ENCODE assay signal across 19 cellular contexts in the genomic region with DNA sequence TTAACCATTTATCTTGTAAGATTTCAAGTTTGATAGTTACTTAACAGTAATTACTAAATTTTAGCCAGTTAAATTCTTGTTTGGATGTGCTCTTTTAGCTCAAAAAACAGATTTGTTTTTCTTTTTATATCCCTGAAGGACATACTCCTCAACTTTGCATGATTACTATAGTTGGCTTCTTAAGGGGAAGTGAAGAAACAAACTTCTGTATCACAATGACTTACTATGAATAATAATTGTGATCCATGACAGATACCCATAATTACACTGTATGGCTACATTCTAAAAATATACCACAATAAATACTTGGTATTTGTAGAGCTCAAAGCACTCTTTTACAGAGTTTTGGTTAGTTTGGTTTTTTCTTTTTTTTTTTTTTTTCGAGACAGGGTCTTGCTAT. TPM values are rescaled to one million over a fixed set of nuclear protein-coding genes. Genes with fewer than 3 reads are reported as not detected.
DNase-seq lines count a peak whose midpoint lies in the region; ATAC-seq and TF ChIP-seq lines count a peak whose summit lies in the region.
"Had no signal": no experiment of that assay in that cellular context is flagged by ENCODE, and none has a peak within 500 bp of the region (broad histone marks: within the 10 kb centered on the region; RNA-seq: fewer than 3 reads in every experiment).

No MANE protein-coding gene starts in this region.

- 65 to 95% (median 81%) methylated on average over 1 of the region's 1 CpG for WGBS in stomach, 5 donors

- peak overlapping the region; percentile 20; the same call in 1 of the 2 replicates for H3K4me2 ChIP-seq in OCI-LY7 (ENCODE audit: low read length)

- H3K4me3 ChIP-seq in OCI-LY7 (ENCODE audit: low read depth, low read length, poor library complexity, severe bottlenecking) (no peak overlapping the region), stomach (no peak overlapping the region)
- H3K4me3 ChIP-seq: gastrocnemius medialis, GM23248 had no signal

- no peak for TF ChIP-seq EP300 in stomach (IDR thresholded peaks at IDR 0.05)

- no peaks in the 10 kb centered on the region for H3K4me1 Mint-ChIP-seq in activated naive CD8-positive, alpha-beta T cell (ENCODE audit: low read depth)
- H3K4me1 Mint-ChIP-seq in activated naive CD8-positive, alpha-beta T cell treated with anti-CD3 and anti-CD28 coated beads for 36 hours: peaks cover 3% of the 10 kb centered on the region
- H3K4me1 Mint-ChIP-seq: activated CD8-positive, alpha-beta memory T cell treated with anti-CD3 and anti-CD28 coated beads, Interleukin-2, amount 10 ng/mL, durations not matched to agents 7 days and 5 days; immature natural killer cell had no signal

- H3K36me3 Mint-ChIP-seq in activated naive CD8-positive, alpha-beta T cell: peaks cover 7% of the 10 kb centered on the region
- H3K36me3 Mint-ChIP-seq in activated naive CD8-positive, alpha-beta T cell treated with anti-CD3 and anti-CD28 coated beads for 36 hours: peaks cover 16% of the 10 kb centered on the region

- H3K79me2 ChIP-seq in OCI-LY7 (ENCODE audit: insufficient read depth, low read depth, low read length): no peaks in the 10 kb centered on the region
- H3K79me2 ChIP-seq: parathyroid adenoma had no signal

- no peaks in the 10 kb centered on the region for H3K27me3 Mint-ChIP-seq in activated naive CD8-positive, alpha-beta T cell
- no peaks in the 10 kb centered on the region for H3K27me3 Mint-ChIP-seq in activated naive CD8-positive, alpha-beta T cell treated with anti-CD3 and anti-CD28 coated beads for 36 hours
- H3K27me3 Mint-ChIP-seq: activated CD8-positive, alpha-beta memory T cell treated with anti-CD3 and anti-CD28 coated beads, Interleukin-2, amount 10 ng/mL, durations not matched to agents 7 days and 5 days had no signal

- peak overlapping the region; percentile 6 for H3K27ac Mint-ChIP-seq in activated naive CD8-positive, alpha-beta T cell
- H3K27ac Mint-ChIP-seq in activated naive CD8-positive, alpha-beta T cell treated with anti-CD3 and anti-CD28 coated beads for 36 hours: no peak overlapping the region
- H3K27ac Mint-ChIP-seq: activated CD8-positive, alpha-beta memory T cell treated with anti-CD3 and anti-CD28 coated beads, Interleukin-2, amount 10 ng/mL, durations not matched to agents 7 days and 5 days; activated naive CD4-positive, alpha-beta T cell treated with anti-CD3 and anti-CD28 coated beads for 36 hours had no signal

- POLR2A ChIA-PET in OCI-LY7 (lab: Charles Lee): interaction anchor here (0.7 to 1.3 kb wide), 8 partner anchors 8 to 354 kb away, joined by 3 to 9 read pairs (median 3); no protein-coding TSS in a partner anchor

- TF ChIP-seq CTCF in OCI-LY7 (conservative IDR thresholded peaks at IDR 0.05; ENCODE audit: low read length) (no peak), stomach (IDR thresholded peaks at IDR 0.05) (no peak)

- CTCF ChIA-PET in OCI-LY7 (lab: Charles Lee; ENCODE audit: unreplicated experiment): no interaction called here

- peak; percentile 57 for ATAC-seq in HG02840 (IDR thresholded peaks at IDR 0.05; ENCODE audit: low FRiP score, unreplicated experiment)
- ATAC-seq: activated CD8-positive, alpha-beta memory T cell treated with anti-CD3 and anti-CD28 coated beads, Interleukin-2, amount 10 ng/mL, durations not matched to agents 7 days and 5 days; gastrocnemius medialis had no signal

- no TSS peak for BruUV-seq in OCI-LY7 (replicated peaks; lab: Mats Ljungman, UMichigan)

- H3K9me3 ChIP-seq in OCI-LY7 (ENCODE audit: low read length): no peaks in the 10 kb centered on the region
- H3K9me3 ChIP-seq in stomach: no peaks in the 10 kb centered on the region
- H3K9me3 ChIP-seq: gastrocnemius medialis had no signal

- intact Hi-C loops in OCI-LY7 (cut with micrococcal nuclease; ENCODE audit: unreplicated experiment): no loop called here
- intact Hi-C loops in stomach (cut with DNase I; ENCODE audit: low total_unique reads): no loop called here

- no peak overlapping the region for H3K4me3 Mint-ChIP-seq in activated naive CD8-positive, alpha-beta T cell
- H3K4me3 Mint-ChIP-seq in activated naive CD8-positive, alpha-beta T cell treated with anti-CD3 and anti-CD28 coated beads for 36 hours: no peak overlapping the region
- H3K4me3 Mint-ChIP-seq: activated CD8-positive, alpha-beta memory T cell treated with anti-CD3 and anti-CD28 coated beads, Interleukin-2, amount 10 ng/mL, durations not matched to agents 7 days and 5 days; activated naive CD4-positive, alpha-beta T cell treated with anti-CD3 and anti-CD28 coated beads for 36 hours; immature natural killer cell had no signal

- H3K9me3 Mint-ChIP-seq in activated naive CD8-positive, alpha-beta T cell (ENCODE audit: low read depth): no peaks in the 10 kb centered on the region
- H3K9me3 Mint-ChIP-seq in activated naive CD8-positive, alpha-beta T cell treated with anti-CD3 and anti-CD28 coated beads for 36 hours: no peaks in the 10 kb centered on the region
- H3K9me3 Mint-ChIP-seq: activated naive CD4-positive, alpha-beta T cell treated with anti-CD3 and anti-CD28 coated beads for 36 hours; immature natural killer cell had no signal

- H3K36me3 ChIP-seq in OCI-LY7 (ENCODE audit: insufficient read depth, low read length): peaks cover 91% of the 10 kb centered on the region
- peaks cover 29 to 67% (median 62%) of the 10 kb centered on the region in 4 donors for H3K36me3 ChIP-seq in stomach

- H3K9me2 ChIP-seq in OCI-LY7 (ENCODE audit: insufficient read depth, low read length): no peaks in the 10 kb centered on the region

- H4K20me1 ChIP-seq in OCI-LY7 (ENCODE audit: insufficient read depth, low read length): no peaks in the 10 kb centered on the region

- no peak for DNase-seq in activated naive CD8-positive, alpha-beta T cell treated with anti-CD3 and anti-CD28 coated beads for 36 hours
- DNase-seq in OCI-LY7 (ENCODE audit: low spot score) (no peak), stomach (no peak), dermis blood vessel endothelial cell (no peak), GDM1 (lab: John Stamatoyannopoulos, UW) (no peak), DMS53 treated with DMSO at 0.1 percent for 48 hours (lab: John Stamatoyannopoulos, UW; ENCODE audit: unreplicated experiment) (no peak)
- DNase-seq: ACHN; activated CD8-positive, alpha-beta memory T cell treated with anti-CD3 and anti-CD28 coated beads, Interleukin-2, amount 10 ng/mL, durations not matched to agents 7 days and 5 days; activated naive CD4-positive, alpha-beta T cell treated with anti-CD3 and anti-CD28 coated beads for 36 hours; Calu3; gastrocnemius medialis; GM23248; immature natural killer cell; midbrain; MM.1S; stimulated activated CD4-positive, alpha-beta T cell treated with anti-CD3 and anti-CD28 coated beads, Interleukin-12 subunit alpha, Interleukin-12 subunit beta, amount 100 ng/mL, for 4 hours had no signal

- H3K4me1 ChIP-seq in OCI-LY7 (ENCODE audit: insufficient read depth, low read length, poor library complexity, severe bottlenecking) (peaks cover 10% of the 10 kb centered on the region), stomach (peaks cover 4 to 30% (median 25%) of the 10 kb centered on the region in 4 donors)
- H3K4me1 ChIP-seq: parathyroid adenoma had no signal

- no peak for TF ChIP-seq POLR2A in stomach (IDR thresholded peaks at IDR 0.05)

- no peaks in the 10 kb centered on the region for H3K27me3 ChIP-seq in stomach
- H3K27me3 ChIP-seq: gastrocnemius medialis had no signal

- H3K27ac ChIP-seq in OCI-LY7 (ENCODE audit: low read depth, low read length, poor library complexity, severe bottlenecking) (no peak overlapping the region), stomach (peak overlapping the region in 3 of 5 donors; percentile 1 to 25 (median 13))
- H3K27ac ChIP-seq: gastrocnemius medialis, GM23248, parathyroid adenoma had no signal

- no peak overlapping the region for H2AFZ ChIP-seq in OCI-LY7 (ENCODE audit: low read length)
- H2AFZ ChIP-seq: GM23248, parathyroid adenoma had no signal

RNA-seq across cellular contexts. Expression of gene IARS2, which starts 55.8 kb away (rescaled TPM):
- total RNA-seq in activated naive CD8-positive, alpha-beta T cell treated with anti-CD3 and anti-CD28 coated beads for 36 hours: 10 to 100 TPM; 78.5 to 81.4 TPM
- 57.2 and 62.6 TPM in 2 replicates for total RNA-seq in OCI-LY7 (2014; rRNA removed; shearing (Covaris generic))
- 90.2 and 91.3 TPM in 2 replicates for total RNA-seq in OCI-LY7 (2022)
- total RNA-seq in stomach: 100 to 1,000 TPM in 1 of 5 donors, 10 to 100 TPM in 4; 15.8 to 132 (median 55.8) TPM
- 10 to 100 TPM; 11.0 to 21.6 (median 17.0) TPM for polyA plus RNA-seq in stomach
- total RNA-seq in dermis blood vessel endothelial cell: 89.2 and 130 TPM in 2 replicates
